Comparison of ENCODE assay signal across 13 cellular contexts in genomic region chr5:14440223-14440597, GRCh38.
DNase-seq lines count a peak whose midpoint lies in the region; ATAC-seq and TF ChIP-seq lines count a peak whose summit lies in the region.
"Had no signal": no experiment of that assay in that cellular context is flagged by ENCODE, and none has a peak within 500 bp of the region (broad histone marks: within the 10 kb centered on the region; RNA-seq: fewer than 3 reads in every experiment).

No MANE protein-coding gene starts in this region.

- H3K27me3 ChIP-seq in ovary (no peaks in the 10 kb centered on the region), uterus (no peaks in the 10 kb centered on the region)

- DNase-seq in WTC11 (ENCODE audit: low spot score) (no peak), fibroblast of villous mesenchyme (ENCODE audit: low read depth) (no peak), ovary (no peak), uterus (no peak), caudate nucleus (lab: John Stamatoyannopoulos, UW) (no peak)
- DNase-seq: activated naive CD4-positive, alpha-beta T cell treated with Interleukin-2 at 50 U/mL for 16 hours; DND-41; erythroblast; NCI-H187; PC-9; stimulated activated CD4-positive, alpha-beta T cell treated with anti-CD3 and anti-CD28 coated beads, Interleukin-1b, Interleukin-23, amount 100 ng/mL, for 48 hours had no signal

- POLR2A ChIA-PET in WTC11 (lab: Charles Lee), result no interaction called here

- peaks cover 14% of the 10 kb centered on the region for H3K4me1 Mint-ChIP-seq in WTC11

- no peak for TF ChIP-seq POLR2A in ovary (IDR thresholded peaks at IDR 0.05)
- TF ChIP-seq POLR2A in uterus (IDR thresholded peaks at IDR 0.05), result no peak

- no peak for ATAC-seq in WTC11
- ATAC-seq in HG03521 (IDR thresholded peaks at IDR 0.05; ENCODE audit: unreplicated experiment), result no peak
- no peak for ATAC-seq in HG03469 (IDR thresholded peaks at IDR 0.05; ENCODE audit: unreplicated experiment)

- no peak overlapping the region for H3K4me3 Mint-ChIP-seq in WTC11

- CTCF ChIA-PET in WTC11 (lab: Charles Lee), result no interaction called here

- peak overlapping the region; percentile 69; the same call in 1 of the 2 replicates for H3K27ac Mint-ChIP-seq in WTC11

- TF ChIP-seq CTCF in WTC11 (IDR thresholded peaks at IDR 0.05), result no peak
- TF ChIP-seq CTCF in fibroblast of villous mesenchyme (IDR thresholded peaks at IDR 0.05; ENCODE audit: insufficient read depth, low read depth, low read length), result no peak
- no peak for TF ChIP-seq CTCF in ovary (IDR thresholded peaks at IDR 0.05)
- TF ChIP-seq CTCF in uterus (IDR thresholded peaks at IDR 0.05), result no peak

- H3K27ac ChIP-seq in ovary, result peak overlapping the region; percentile 33 to 75
- H3K27ac ChIP-seq in uterus, result peak overlapping the region; percentile 82 to 87
- H3K27ac ChIP-seq in caudate nucleus (ENCODE audit: low read depth, low read length), result no peak overlapping the region
- H3K27ac ChIP-seq: PC-9 had no signal

- peaks cover 12% of the 10 kb centered on the region; the same call in 1 of the 2 replicates for H3K9me3 Mint-ChIP-seq in WTC11

- no peaks in the 10 kb centered on the region; the same call in 1 of the 2 replicates for H3K27me3 Mint-ChIP-seq in WTC11 (ENCODE audit: low read depth)

- peaks cover 1% of the 10 kb centered on the region for H3K4me1 ChIP-seq in ovary (ENCODE audit: insufficient read depth)
- H3K4me1 ChIP-seq in uterus, result no peaks in the 10 kb centered on the region

- no peak for TF ChIP-seq EP300 in ovary (IDR thresholded peaks at IDR 0.05)

- intact Hi-C loops in ovary (cut with DNase I), result no loop called here
- intact Hi-C loops in uterus (cut with DNase I; ENCODE audit: low total_unique reads), result no loop called here

- H3K36me3 Mint-ChIP-seq in WTC11, result peaks cover 23% of the 10 kb centered on the region

- H3K36me3 ChIP-seq in ovary (no peaks in the 10 kb centered on the region), uterus (no peaks in the 10 kb centered on the region)

- no peaks in the 10 kb centered on the region for H3K9me3 ChIP-seq in ovary
- H3K9me3 ChIP-seq in uterus, result no peaks in the 10 kb centered on the region

- H3K4me3 ChIP-seq in fibroblast of villous mesenchyme (ENCODE audit: low read depth, low read length) (peak overlapping the region; percentile 73), ovary (peak overlapping the region; percentile 27), uterus (peak overlapping the region; percentile 20 to 42)
- H3K4me3 ChIP-seq: PC-9 had no signal

- 11 to 17% (median 12%) methylated on average over 10 of the region's 10 CpGs for WGBS in ovary, 3 donors

TF ChIP-seq in WTC11, 78 proteins besides CTCF, POLR2A, EP300 and RAD21:
- TF ChIP-seq CDX4 (CRISPR knock-in tag; IDR thresholded peaks at IDR 0.05; ENCODE audit: borderline replicate concordance), result no peak
- TF ChIP-seq TEAD4 (CRISPR knock-in tag; IDR thresholded peaks at IDR 0.05), result no peak
- no peak for TF ChIP-seq ZNF219 (CRISPR knock-in tag; IDR thresholded peaks at IDR 0.05; ENCODE audit: borderline replicate concordance)
- TF ChIP-seq MLX (CRISPR knock-in tag; IDR thresholded peaks at IDR 0.05), result no peak
- TF ChIP-seq ETV6 (CRISPR knock-in tag; IDR thresholded peaks at IDR 0.05), result no peak
- no peak for TF ChIP-seq ZBTB21 (CRISPR knock-in tag; IDR thresholded peaks at IDR 0.05; ENCODE audit: borderline replicate concordance)
- TF ChIP-seq TEAD1 (CRISPR knock-in tag; IDR thresholded peaks at IDR 0.05), result no peak
- TF ChIP-seq FOXP4 (CRISPR knock-in tag; IDR thresholded peaks at IDR 0.05), result no peak
- no peak for TF ChIP-seq HMGXB4 (CRISPR knock-in tag; IDR thresholded peaks at IDR 0.05)
- TF ChIP-seq NFATC4 (CRISPR knock-in tag; IDR thresholded peaks at IDR 0.05), result no peak
- no peak for TF ChIP-seq ERG (CRISPR knock-in tag; IDR thresholded peaks at IDR 0.05)
- TF ChIP-seq SP1 (CRISPR knock-in tag; conservative IDR thresholded peaks at IDR 0.05), result no peak
- no peak for TF ChIP-seq ATF2 (CRISPR knock-in tag; IDR thresholded peaks at IDR 0.05; ENCODE audit: borderline replicate concordance, low read depth)
- no peak for TF ChIP-seq ZNF121 (CRISPR knock-in tag; IDR thresholded peaks at IDR 0.05)
